Comparison of ENCODE assay signal across 9 cellular contexts in the genomic region with DNA sequence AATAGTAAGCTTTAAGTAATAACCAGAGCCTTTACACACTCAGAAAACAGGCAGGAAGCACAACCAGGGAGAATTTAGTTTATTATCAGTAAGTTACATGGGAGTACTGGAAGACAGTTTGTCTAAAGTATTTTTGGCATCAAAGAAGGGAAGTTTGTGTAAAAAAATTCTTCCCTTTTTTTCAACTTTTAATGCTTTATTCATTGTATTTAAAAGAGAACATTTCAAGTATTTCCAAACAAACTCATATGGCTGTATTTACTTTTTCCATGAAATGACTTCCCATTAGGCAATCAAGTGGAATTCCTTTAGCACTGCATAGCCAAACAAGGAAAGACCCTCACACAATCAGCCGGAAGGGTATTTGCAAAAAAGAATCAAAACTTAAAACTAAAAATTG. TPM values are rescaled to one million over a fixed set of nuclear protein-coding genes. Genes with fewer than 3 reads are reported as not detected.
DNase-seq lines count a peak whose midpoint lies in the region; ATAC-seq lines count a peak whose summit lies in the region.
"Had no signal": no experiment of that assay in that cellular context is flagged by ENCODE, and none has a peak within 500 bp of the region (broad histone marks: within the 10 kb centered on the region; RNA-seq: fewer than 3 reads in every experiment).

No MANE protein-coding gene starts in this region.

- no peak for ATAC-seq in activated T-helper 17 cell treated with anti-CD3 and anti-CD28 coated beads, Interleukin-2, amount 50 U/mL, for 72 hours (replicated peaks)
- ATAC-seq in stimulated activated memory B cell treated with anti-CD40 and anti-IgM and Interleukin-4, amounts not matched to agents 10 μg/mL and 1 μg/mL and 100 μg/mL, for 72 hours: no peak
- no peak for ATAC-seq in GM19035 (IDR thresholded peaks at IDR 0.05; ENCODE audit: unreplicated experiment)
- ATAC-seq: natural killer cell treated with Interleukin-12 subunit alpha and Interleukin-12 subunit beta and Interleukin-15 and Interleukin-18, amount 100 ng/mL, for 72 hours had no signal

- no peaks in the 10 kb centered on the region for H3K27me3 Mint-ChIP-seq in activated naive CD8-positive, alpha-beta T cell
- H3K27me3 Mint-ChIP-seq in activated naive CD8-positive, alpha-beta T cell treated with anti-CD3 and anti-CD28 coated beads for 36 hours: no peaks in the 10 kb centered on the region
- H3K27me3 Mint-ChIP-seq in activated T-helper 17 cell treated with anti-CD3 and anti-CD28 coated beads, Interleukin-2, amount 50 U/mL, for 72 hours: no peaks in the 10 kb centered on the region
- no peaks in the 10 kb centered on the region for H3K27me3 Mint-ChIP-seq in stimulated activated memory B cell treated with anti-CD40 and anti-IgM and Interleukin-4, amounts not matched to agents 10 μg/mL and 1 μg/mL and 100 μg/mL, for 72 hours
- H3K27me3 Mint-ChIP-seq: natural killer cell treated with Interleukin-12 subunit alpha and Interleukin-12 subunit beta and Interleukin-15 and Interleukin-18, amount 100 ng/mL, for 72 hours had no signal

- peaks cover 23% of the 10 kb centered on the region for H3K36me3 Mint-ChIP-seq in activated naive CD8-positive, alpha-beta T cell
- peaks cover 40% of the 10 kb centered on the region for H3K36me3 Mint-ChIP-seq in activated naive CD8-positive, alpha-beta T cell treated with anti-CD3 and anti-CD28 coated beads for 36 hours
- H3K36me3 Mint-ChIP-seq in activated T-helper 17 cell treated with anti-CD3 and anti-CD28 coated beads, Interleukin-2, amount 50 U/mL, for 72 hours (ENCODE audit: low read depth): peaks cover 92% of the 10 kb centered on the region
- H3K36me3 Mint-ChIP-seq in stimulated activated memory B cell treated with anti-CD40 and anti-IgM and Interleukin-4, amounts not matched to agents 10 μg/mL and 1 μg/mL and 100 μg/mL, for 72 hours: peaks cover 21% of the 10 kb centered on the region

- H3K9me3 Mint-ChIP-seq in activated naive CD8-positive, alpha-beta T cell (ENCODE audit: low read depth): no peaks in the 10 kb centered on the region
- no peaks in the 10 kb centered on the region for H3K9me3 Mint-ChIP-seq in activated naive CD8-positive, alpha-beta T cell treated with anti-CD3 and anti-CD28 coated beads for 36 hours
- no peaks in the 10 kb centered on the region for H3K9me3 Mint-ChIP-seq in activated T-helper 17 cell treated with anti-CD3 and anti-CD28 coated beads, Interleukin-2, amount 50 U/mL, for 72 hours
- H3K9me3 Mint-ChIP-seq in stimulated activated memory B cell treated with anti-CD40 and anti-IgM and Interleukin-4, amounts not matched to agents 10 μg/mL and 1 μg/mL and 100 μg/mL, for 72 hours: no peaks in the 10 kb centered on the region
- H3K9me3 Mint-ChIP-seq: natural killer cell treated with Interleukin-12 subunit alpha and Interleukin-12 subunit beta and Interleukin-15 and Interleukin-18, amount 100 ng/mL, for 72 hours had no signal

- H3K27ac Mint-ChIP-seq in activated naive CD8-positive, alpha-beta T cell: peak overlapping the region; percentile 86
- no peak overlapping the region for H3K27ac Mint-ChIP-seq in activated naive CD8-positive, alpha-beta T cell treated with anti-CD3 and anti-CD28 coated beads for 36 hours
- peak overlapping the region; percentile 93 for H3K27ac Mint-ChIP-seq in activated T-helper 17 cell treated with anti-CD3 and anti-CD28 coated beads, Interleukin-2, amount 50 U/mL, for 72 hours
- H3K27ac Mint-ChIP-seq in stimulated activated memory B cell treated with anti-CD40 and anti-IgM and Interleukin-4, amounts not matched to agents 10 μg/mL and 1 μg/mL and 100 μg/mL, for 72 hours: peak overlapping the region; percentile 77

- peaks cover 82% of the 10 kb centered on the region for H3K4me1 Mint-ChIP-seq in activated naive CD8-positive, alpha-beta T cell (ENCODE audit: low read depth)
- H3K4me1 Mint-ChIP-seq in activated naive CD8-positive, alpha-beta T cell treated with anti-CD3 and anti-CD28 coated beads for 36 hours: peaks cover 65% of the 10 kb centered on the region
- peaks cover 56% of the 10 kb centered on the region for H3K4me1 Mint-ChIP-seq in activated T-helper 17 cell treated with anti-CD3 and anti-CD28 coated beads, Interleukin-2, amount 50 U/mL, for 72 hours
- H3K4me1 Mint-ChIP-seq in stimulated activated memory B cell treated with anti-CD40 and anti-IgM and Interleukin-4, amounts not matched to agents 10 μg/mL and 1 μg/mL and 100 μg/mL, for 72 hours: peaks cover 70% of the 10 kb centered on the region

- no peak overlapping the region for H3K4me3 Mint-ChIP-seq in activated naive CD8-positive, alpha-beta T cell
- H3K4me3 Mint-ChIP-seq in activated naive CD8-positive, alpha-beta T cell treated with anti-CD3 and anti-CD28 coated beads for 36 hours: no peak overlapping the region
- peak overlapping the region; percentile 78 for H3K4me3 Mint-ChIP-seq in activated T-helper 17 cell treated with anti-CD3 and anti-CD28 coated beads, Interleukin-2, amount 50 U/mL, for 72 hours
- no peak overlapping the region for H3K4me3 Mint-ChIP-seq in stimulated activated memory B cell treated with anti-CD40 and anti-IgM and Interleukin-4, amounts not matched to agents 10 μg/mL and 1 μg/mL and 100 μg/mL, for 72 hours
- H3K4me3 Mint-ChIP-seq: natural killer cell treated with Interleukin-12 subunit alpha and Interleukin-12 subunit beta and Interleukin-15 and Interleukin-18, amount 100 ng/mL, for 72 hours had no signal

- no peak for DNase-seq in activated naive CD8-positive, alpha-beta T cell treated with anti-CD3 and anti-CD28 coated beads for 36 hours
- peak; percentile 79 for DNase-seq in fibroblast of peridontal ligament (ENCODE audit: extremely low read depth)
- DNase-seq in DMS79 treated with DMSO at 0.1 percent for 48 hours (lab: John Stamatoyannopoulos, UW): no peak
- DNase-seq in RPMI8226: no peak

RNA-seq across cellular contexts. Expression of a gene that starts 26.7 kb away (rescaled TPM):
- 10 to 100 TPM; 80.3 to 88.5 TPM for total RNA-seq in activated naive CD8-positive, alpha-beta T cell treated with anti-CD3 and anti-CD28 coated beads for 36 hours
- 100 to 1,000 TPM in 1 of 2 donors, 10 to 100 TPM in 1; 88.3 to 111 TPM for total RNA-seq in activated T-helper 17 cell treated with anti-CD3 and anti-CD28 coated beads, Interleukin-2, amount 50 U/mL, for 72 hours
